ENCODE assay signal across 15 cellular contexts in the genomic region with DNA sequence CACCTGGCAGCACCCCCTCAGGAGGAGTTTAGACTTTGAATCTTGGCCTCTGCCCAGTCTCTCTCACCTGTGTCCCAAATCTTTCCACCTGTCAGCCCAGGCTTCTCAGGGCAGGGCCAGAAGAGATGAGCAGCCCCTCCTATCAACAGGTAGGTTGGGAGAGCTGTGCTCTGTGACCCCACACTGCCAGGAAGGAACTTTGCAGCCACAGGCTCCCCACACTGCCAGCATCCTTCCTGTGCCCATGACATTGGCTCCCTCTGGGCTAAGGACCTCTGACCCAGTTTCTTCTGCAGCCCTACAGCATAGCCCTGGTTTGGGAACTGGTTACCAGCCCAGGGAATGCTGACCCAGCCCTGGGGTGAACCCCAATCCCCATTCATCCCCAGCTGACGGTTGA.
A peak's percentile ranks its signal among the peaks of the same experiment; 100 is the strongest.
DNase-seq lines count a peak whose midpoint lies in the region; ATAC-seq, FAIRE-seq and TF ChIP-seq lines count a peak whose summit lies in the region.
"Had no signal": no experiment of that assay in that cellular context is flagged by ENCODE, and none has a peak within 500 bp of the region (broad histone marks: within the 10 kb centered on the region; RNA-seq: fewer than 3 reads in every experiment).

No MANE protein-coding gene starts in this region.

- DNase-seq in natural killer cell treated with Interleukin-12 subunit alpha and Interleukin-12 subunit beta and Interleukin-15 and Interleukin-18, amount 100 ng/mL, for 72 hours (ENCODE audit: low spot score): no peak
- DNase-seq in natural killer cell (no peak), T-cell (no peak), HepG2 (ENCODE audit: low spot score) (no peak), right atrium auricular region (ENCODE audit: low spot score) (no peak), dedifferentiated amniotic fluid mesenchymal stem cell (ENCODE audit: extremely low spot score) (no peak), mesothelial cell of epicardium (ENCODE audit: low spot score in 2 of 2, unreplicated experiment in 2 of 2) (no peak)
- DNase-seq in activated CD4-positive, CD25-positive, alpha-beta regulatory T cell treated with anti-CD3 and anti-CD28 coated beads, Interleukin-2, amount 50 U/mL, for 72 hours: no peak
- DNase-seq: C1 segment of cervical spinal cord; DND-41; NCI-H1694 treated with DMSO at 0.1 percent for 48 hours; NCI-H748 treated with DMSO at 0.1 percent for 48 hours; NK-92 treated with Interleukin-12 subunit alpha and Interleukin-12 subunit beta, amount 100 ng/mL, for 24 hours; SHP77 had no signal

- no peaks in the 10 kb centered on the region for H3K9me3 Mint-ChIP-seq in natural killer cell treated with Interleukin-12 subunit alpha and Interleukin-12 subunit beta and Interleukin-15 and Interleukin-18, amount 100 ng/mL, for 72 hours
- H3K9me3 Mint-ChIP-seq in natural killer cell (no peaks in the 10 kb centered on the region), T-cell (peaks cover 3 to 11% (median 9%) of the 10 kb centered on the region in 3 donors), mesothelial cell of epicardium (peaks cover 4% of the 10 kb centered on the region)
- H3K9me3 Mint-ChIP-seq: HFFc6 had no signal

- H3K27me3 ChIP-seq in HepG2 (ENCODE audit: control insufficient read depth in 1 of 2, insufficient read depth in 2 of 2, low read length in 2 of 2) (no peaks in the 10 kb centered on the region), right atrium auricular region (no peaks in the 10 kb centered on the region)

- CTCF ChIA-PET in T-cell (lab: Charles Lee): no interaction called here
- CTCF ChIA-PET in HepG2 (lab: Yijun Ruan, JAX; ENCODE audit: low intra/inter-chr PET ratio, low total read pairs): no interaction called here

- POLR2A ChIA-PET in T-cell (lab: Charles Lee): no interaction called here
- POLR2A ChIA-PET in HepG2 (lab: Yijun Ruan, JAX): interaction anchor here (1.1 to 1.5 kb wide), 3 partner anchors 75 to 291 kb away, joined by 3 to 5 read pairs (median 4); a partner anchor contains a TSS

- peaks cover 14% of the 10 kb centered on the region in 2 donors for H3K4me1 Mint-ChIP-seq in natural killer cell treated with Interleukin-12 subunit alpha and Interleukin-12 subunit beta and Interleukin-15 and Interleukin-18, amount 100 ng/mL, for 72 hours (ENCODE audit: low read depth in 2 of 2)
- peaks cover 12 to 18% of the 10 kb centered on the region in 2 donors for H3K4me1 Mint-ChIP-seq in natural killer cell
- peaks cover 11 to 32% (median 12%) of the 10 kb centered on the region in 3 donors for H3K4me1 Mint-ChIP-seq in T-cell
- H3K4me1 Mint-ChIP-seq in mesothelial cell of epicardium: peaks cover 2% of the 10 kb centered on the region

- ATAC-seq in natural killer cell treated with Interleukin-12 subunit alpha and Interleukin-12 subunit beta and Interleukin-15 and Interleukin-18, amount 100 ng/mL, for 72 hours: no peak
- no peak for ATAC-seq in natural killer cell
- ATAC-seq in T-cell (replicated peaks in 1 of 4): peak in 2 of 4 experiments; percentile 19
- ATAC-seq in HepG2: no peak

- peaks cover 5% of the 10 kb centered on the region; the same call in 1 of the 2 replicates for H4K20me1 ChIP-seq in HepG2 (ENCODE audit: insufficient read depth, low read length)

- H3K9ac ChIP-seq in HepG2 (ENCODE audit: insufficient read depth, low read depth, low read length): no peak overlapping the region

- WGBS in HepG2 (ENCODE audit: low lambda C conversion rate): no CpG with 5 or more reads among the region's 1 CpG

- H3K36me3 ChIP-seq in HepG2 (replicated peaks in 1 of 2; ENCODE audit: control insufficient read depth in 1 of 2, insufficient read depth in 2 of 2, low read length in 2 of 2): no peaks in the 10 kb centered on the region
- no peaks in the 10 kb centered on the region for H3K36me3 ChIP-seq in right atrium auricular region

- peaks cover 8 to 11% of the 10 kb centered on the region in 2 donors for H3K27me3 Mint-ChIP-seq in natural killer cell treated with Interleukin-12 subunit alpha and Interleukin-12 subunit beta and Interleukin-15 and Interleukin-18, amount 100 ng/mL, for 72 hours
- H3K27me3 Mint-ChIP-seq in natural killer cell (ENCODE audit: low read depth in 2 of 2): peaks cover 6 to 21% of the 10 kb centered on the region in 2 donors
- peaks cover 5 to 9% of the 10 kb centered on the region in 2 donors for H3K27me3 Mint-ChIP-seq in T-cell
- peaks cover 13% of the 10 kb centered on the region for H3K27me3 Mint-ChIP-seq in mesothelial cell of epicardium (ENCODE audit: low read depth)

- peak overlapping the region; percentile 80 for H3K4me3 Mint-ChIP-seq in natural killer cell treated with Interleukin-12 subunit alpha and Interleukin-12 subunit beta and Interleukin-15 and Interleukin-18, amount 100 ng/mL, for 72 hours
- H3K4me3 Mint-ChIP-seq in natural killer cell: no peak overlapping the region
- H3K4me3 Mint-ChIP-seq in T-cell: no peak overlapping the region
- no peak overlapping the region for H3K4me3 Mint-ChIP-seq in mesothelial cell of epicardium

- H2AFZ ChIP-seq in HepG2 (ENCODE audit: low read length): no peak overlapping the region

- no peak for TF ChIP-seq RAD21 in HepG2 (CRISPR knock-in tag; IDR thresholded peaks at IDR 0.05)

- peaks cover 6% of the 10 kb centered on the region for H3K36me3 Mint-ChIP-seq in natural killer cell treated with Interleukin-12 subunit alpha and Interleukin-12 subunit beta and Interleukin-15 and Interleukin-18, amount 100 ng/mL, for 72 hours
- H3K36me3 Mint-ChIP-seq in natural killer cell (no peaks in the 10 kb centered on the region), T-cell (no peaks in the 10 kb centered on the region), mesothelial cell of epicardium (no peaks in the 10 kb centered on the region)

- BruUV-seq in HepG2 (replicated peaks; lab: Mats Ljungman, UMichigan): no TSS peak

- peaks cover 55% of the 10 kb centered on the region for H3K4me1 ChIP-seq in HepG2 (ENCODE audit: insufficient read depth, low read length)
- peaks cover 0 to 10% of the 10 kb centered on the region in 2 donors for H3K4me1 ChIP-seq in right atrium auricular region

- TF ChIP-seq CTCF in natural killer cell (IDR thresholded peaks at IDR 0.05) (no peak), HepG2 (CRISPR knock-in tag; IDR thresholded peaks at IDR 0.05) (no peak), right atrium auricular region (IDR thresholded peaks at IDR 0.05) (no peak), mesothelial cell of epicardium (IDR thresholded peaks at IDR 0.05; ENCODE audit: unreplicated experiment) (no peak)

- peak overlapping the region; percentile 51 for H3K4me2 ChIP-seq in HepG2 (ENCODE audit: low read depth, low read length)

- H3K4me3 ChIP-seq in HepG2 (replicated peaks in 1 of 3; ENCODE audit: insufficient read depth in 1 of 3, low read depth in 2 of 3, low read length in 3 of 3) (peak overlapping the region in 1 of 3 experiments; percentile 11; a peak in 1 of 6 replicates), right atrium auricular region (no peak overlapping the region)

- in situ Hi-C loops in HepG2 (cut with HindIII; ENCODE audit: extremely low pct_ligation_motif_present, low pct_unique_long_range_greater_than_20kb): no loop called here

- peaks cover 4% of the 10 kb centered on the region for H3K79me2 ChIP-seq in HepG2 (ENCODE audit: insufficient read depth, low read length)

- H3K27ac ChIP-seq in HepG2 (ENCODE audit: extremely low read length, insufficient read depth, low read length) (peak overlapping the region; percentile 66), right atrium auricular region (no peak overlapping the region)

- intact Hi-C loops in natural killer cell (cut with micrococcal nuclease) (no loop called here), HepG2 (cut with micrococcal nuclease; ENCODE audit: unreplicated experiment) (loop anchor here (1.0 kb wide), 1 partner anchor 97 kb away; no protein-coding TSS in a partner anchor)

- TF ChIP-seq POLR2A in HepG2 (IDR thresholded peaks at IDR 0.05; ENCODE audit: insufficient read depth in 1 of 2, low read depth in 2 of 2, low read length in 2 of 2): no peak

- H3K27ac Mint-ChIP-seq in natural killer cell treated with Interleukin-12 subunit alpha and Interleukin-12 subunit beta and Interleukin-15 and Interleukin-18, amount 100 ng/mL, for 72 hours: peak overlapping the region in 1 of 2 donors; percentile 83
- H3K27ac Mint-ChIP-seq in natural killer cell: no peak overlapping the region
- H3K27ac Mint-ChIP-seq in T-cell: peak overlapping the region; percentile 41 to 91
- no peak overlapping the region for H3K27ac Mint-ChIP-seq in mesothelial cell of epicardium

- no peak for FAIRE-seq in HepG2 (lab: Jason Lieb, UNC)

- H3K9me3 ChIP-seq in HepG2 (ENCODE audit: low read length) (no peaks in the 10 kb centered on the region), right atrium auricular region (peaks cover 0 to 11% of the 10 kb centered on the region in 2 donors)

- TF ChIP-seq EP300 in HepG2 (IDR thresholded peaks at IDR 0.05; ENCODE audit: low read depth in 2 of 2, low read length in 2 of 2): no peak
- no peak for TF ChIP-seq EP300 in HepG2 (CRISPR knock-in tag; IDR thresholded peaks at IDR 0.05; ENCODE audit: borderline replicate concordance)

TF ChIP-seq in HepG2, 621 proteins besides CTCF, POLR2A, EP300 and RAD21:
- no peak for TF ChIP-seq ERF (CRISPR knock-in tag; IDR thresholded peaks at IDR 0.05)
- TF ChIP-seq, protein P1, sequence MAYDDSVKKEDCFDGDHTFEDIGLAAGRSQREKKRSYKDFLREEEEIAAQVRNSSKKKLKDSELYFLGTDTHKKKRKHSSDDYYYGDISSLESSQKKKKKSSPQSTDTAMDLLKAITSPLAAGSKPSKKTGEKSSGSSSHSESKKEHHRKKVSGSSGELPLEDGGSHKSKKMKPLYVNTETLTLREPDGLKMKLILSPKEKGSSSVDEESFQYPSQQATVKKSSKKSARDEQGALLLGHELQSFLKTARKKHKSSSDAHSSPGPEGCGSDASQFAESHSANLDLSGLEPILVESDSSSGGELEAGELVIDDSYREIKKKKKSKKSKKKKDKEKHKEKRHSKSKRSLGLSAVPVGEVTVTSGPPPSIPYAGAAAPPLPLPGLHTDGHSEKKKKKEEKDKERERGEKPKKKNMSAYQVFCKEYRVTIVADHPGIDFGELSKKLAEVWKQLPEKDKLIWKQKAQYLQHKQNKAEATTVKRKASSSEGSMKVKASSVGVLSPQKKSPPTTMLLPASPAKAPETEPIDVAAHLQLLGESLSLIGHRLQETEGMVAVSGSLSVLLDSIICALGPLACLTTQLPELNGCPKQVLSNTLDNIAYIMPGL (CRISPR knock-in tag; IDR thresholded peaks at IDR 0.05; ENCODE audit: borderline replicate concordance in 1 of 2, low read depth in 1 of 2): no peak
- TF ChIP-seq PPARG (CRISPR knock-in tag; conservative IDR thresholded peaks at IDR 0.05): 0 out of 2 replicates have a peak, but pooled peaks have one; percentile 21
- no peak for TF ChIP-seq MBD4 (IDR thresholded peaks at IDR 0.05; ENCODE audit: borderline replicate concordance, low read length)
- no peak for TF ChIP-seq ZKSCAN5 (CRISPR knock-in tag; IDR thresholded peaks at IDR 0.05)
- no peak for TF ChIP-seq ZNF329 (CRISPR knock-in tag; IDR thresholded peaks at IDR 0.05; ENCODE audit: low read depth)

Comparison
In these comparisons a context has a peak if more than half of its experiments do, and no peak if none do; other contexts are left out.
1. H3K27ac Mint-ChIP-seq: peak in T-cell (2 of 2); none in natural killer cell (0 of 2) and mesothelial cell of epicardium (single experiment).